8 cellular contexts compared by ENCODE assay signal in genomic region chr1:97849350-97850339, GRCh38.
A peak's percentile ranks its signal among the peaks of the same experiment; 100 is the strongest.
DNase-seq lines count a peak whose midpoint lies in the region; ATAC-seq, FAIRE-seq and TF ChIP-seq lines count a peak whose summit lies in the region.

No MANE protein-coding gene starts in this region.

- H3K27ac Mint-ChIP-seq in Caco-2 (ENCODE audit: unreplicated experiment) = no peak overlapping the region

- POLR2A ChIA-PET in Caco-2 (lab: Charles Lee) = no interaction called here

- intact Hi-C loops in Caco-2 (cut with micrococcal nuclease; ENCODE audit: unreplicated experiment) = no loop called here

- TF ChIP-seq CTCF in AG09319 (IDR thresholded peaks at IDR 0.05; ENCODE audit: low read depth, low read length) (no peak), NB4 (IDR thresholded peaks at IDR 0.05; ENCODE audit: low read depth, low read length) (no peak), astrocyte of the spinal cord (IDR thresholded peaks at IDR 0.05; ENCODE audit: low read depth, low read length) (no peak), omental fat pad (IDR thresholded peaks at IDR 0.05) (no peak), Caco-2 (IDR thresholded peaks at IDR 0.05; ENCODE audit: insufficient read depth in 1 of 2, low read depth in 1 of 2, low read length in 1 of 2, severe bottlenecking in 1 of 2, unreplicated experiment in 1 of 2) (no peak)

- DNase-seq in AG09319 (ENCODE audit: extremely low read depth, low read depth) (peak; percentile 19), GM19239 (ENCODE audit: insufficient read length, low spot score) (peak; percentile 1), NB4 (ENCODE audit: low read depth) (peak; percentile 84), astrocyte of the spinal cord (ENCODE audit: low read depth, low spot score) (peak; percentile 80), omental fat pad (ENCODE audit: low spot score) (no peak), NCI-H187 (lab: John Stamatoyannopoulos, UW) (no peak), Caco-2 (no peak)

- in situ Hi-C loops in astrocyte of the spinal cord (cut with HindIII; ENCODE audit: low sequenced_read_pairs) = no loop called here

- H3K4me3 Mint-ChIP-seq in Caco-2 (ENCODE audit: unreplicated experiment) = no peak overlapping the region

- TF ChIP-seq POLR2A in NB4 (IDR thresholded peaks at IDR 0.05; ENCODE audit: extremely low read depth, insufficient read length) = no peak

- peak; percentile 37 for FAIRE-seq in GM19239 (lab: Jason Lieb, UNC)

- peak; percentile 61 for ATAC-seq in omental fat pad (ENCODE audit: low FRiP score)
- no peak for ATAC-seq in HG03280 (IDR thresholded peaks at IDR 0.05; ENCODE audit: unreplicated experiment)

- no peaks in the 10 kb centered on the region for H3K36me3 ChIP-seq in Caco-2 (ENCODE audit: control insufficient read depth, insufficient read depth, low read length)

- H3K9me3 ChIP-seq in Caco-2 = no peaks in the 10 kb centered on the region

- no peaks in the 10 kb centered on the region for H3K36me3 Mint-ChIP-seq in Caco-2 (ENCODE audit: insufficient read depth, unreplicated experiment)

- no peaks in the 10 kb centered on the region for H3K9me3 Mint-ChIP-seq in Caco-2 (ENCODE audit: unreplicated experiment)

- no TSS peak for BruUV-seq in Caco-2 (replicated peaks; lab: Mats Ljungman, UMichigan)

- H3K4me1 Mint-ChIP-seq in Caco-2 (ENCODE audit: low read depth, unreplicated experiment) = no peaks in the 10 kb centered on the region

- H3K27me3 ChIP-seq in Caco-2 (replicated peaks; ENCODE audit: control insufficient read depth, insufficient read depth, low read length) = no peaks in the 10 kb centered on the region

- CTCF ChIA-PET in Caco-2 (lab: Charles Lee) = no interaction called here

- H3K4me3 ChIP-seq in NB4 (ENCODE audit: low read depth, low read length) (peak overlapping the region; percentile 35), astrocyte of the spinal cord (ENCODE audit: low read depth, low read length) (no peak overlapping the region), Caco-2 (ENCODE audit: low read depth, low read length) (no peak overlapping the region)

- no peaks in the 10 kb centered on the region for H3K4me1 ChIP-seq in Caco-2

- no peaks in the 10 kb centered on the region for H3K27me3 Mint-ChIP-seq in Caco-2 (ENCODE audit: insufficient read depth, unreplicated experiment)

Comparison
In these comparisons a context has a peak if more than half of its experiments do, and no peak if none do; other contexts are left out.
1. DNase-seq: peak in AG09319 (single experiment), GM19239 (single experiment), NB4 (single experiment) and astrocyte of the spinal cord (single experiment); none in omental fat pad (single experiment), NCI-H187 (0 of 2) and Caco-2 (0 of 2).